ENCODE assay signal across 8 cellular contexts in the genomic region with DNA sequence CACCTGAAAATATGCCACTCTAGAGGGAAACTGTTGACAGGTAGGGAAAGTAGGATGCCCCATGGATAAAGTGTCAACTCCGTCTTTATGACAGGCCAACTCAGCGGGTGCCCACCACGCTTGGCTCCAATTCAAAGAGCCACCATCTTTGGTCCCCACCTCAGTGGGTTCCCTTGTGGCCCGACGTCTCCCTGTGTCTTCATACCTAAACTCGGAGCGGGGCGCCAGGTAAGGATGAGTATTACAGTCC. TPM values are rescaled to one million over a fixed set of nuclear protein-coding genes. Genes with fewer than 3 reads are reported as not detected.
DNase-seq lines count a peak whose midpoint lies in the region; ATAC-seq and TF ChIP-seq lines count a peak whose summit lies in the region.

No MANE protein-coding gene starts in this region.

- peak overlapping the region; percentile 88 for H3K4me3 Mint-ChIP-seq in activated naive CD4-positive, alpha-beta T cell treated with anti-CD3 and anti-CD28 coated beads, Interleukin-2, amount 10 ng/mL, durations not matched to agents 7 days and 5 days
- peak overlapping the region; percentile 92 for H3K4me3 Mint-ChIP-seq in memory B cell
- H3K4me3 Mint-ChIP-seq in type B pancreatic cell = peak overlapping the region; percentile 97

- H3K36me3 ChIP-seq in body of pancreas (replicated peaks in 1 of 2; ENCODE audit: insufficient read depth in 1 of 2, low read depth in 2 of 2) = peaks cover 0 to 3% of the 10 kb centered on the region in 2 donors

- intact Hi-C loops in body of pancreas (cut with DNase I) = no loop called here

- no peaks in the 10 kb centered on the region for H3K27me3 Mint-ChIP-seq in activated naive CD4-positive, alpha-beta T cell treated with anti-CD3 and anti-CD28 coated beads, Interleukin-2, amount 10 ng/mL, durations not matched to agents 7 days and 5 days
- H3K27me3 Mint-ChIP-seq in memory B cell (no peaks in the 10 kb centered on the region), type B pancreatic cell (peaks cover 7% of the 10 kb centered on the region)

- peak overlapping the region; percentile 24 to 64 for H3K4me3 ChIP-seq in body of pancreas

- TF ChIP-seq CTCF in body of pancreas (IDR thresholded peaks at IDR 0.05) = no peak
- no peak for TF ChIP-seq CTCF in type B pancreatic cell (conservative IDR thresholded peaks at IDR 0.05)

- peaks cover 30% of the 10 kb centered on the region for H3K4me1 ChIP-seq in body of pancreas

- H3K4me1 Mint-ChIP-seq in activated naive CD4-positive, alpha-beta T cell treated with anti-CD3 and anti-CD28 coated beads, Interleukin-2, amount 10 ng/mL, durations not matched to agents 7 days and 5 days = peaks cover 67% of the 10 kb centered on the region
- H3K4me1 Mint-ChIP-seq in memory B cell = peaks cover 26% of the 10 kb centered on the region
- H3K4me1 Mint-ChIP-seq in type B pancreatic cell (ENCODE audit: unreplicated experiment) = peaks cover 25% of the 10 kb centered on the region

- CTCF ChIA-PET in activated naive CD4-positive, alpha-beta T cell treated with anti-CD3 and anti-CD28 coated beads, Interleukin-2, amount 10 ng/mL, durations not matched to agents 7 days and 5 days (lab: Charles Lee) = interaction anchor here (0.6 to 12.3 kb wide), 3 partner anchors 37 to 191 kb away, joined by 3 to 285 read pairs (median 3); a partner anchor contains a TSS

- peak overlapping the region; percentile 90 to 97 (median 94) for H3K27ac ChIP-seq in body of pancreas

- TF ChIP-seq POLR2A in body of pancreas (IDR thresholded peaks at IDR 0.05) = no peak

- WGBS in body of pancreas, 2 donors = 1 to 3% methylated on average over 8 of the region's 8 CpGs

- no peaks in the 10 kb centered on the region for H3K9me3 ChIP-seq in body of pancreas

- peak overlapping the region; percentile 97 for H3K27ac Mint-ChIP-seq in activated naive CD4-positive, alpha-beta T cell treated with anti-CD3 and anti-CD28 coated beads, Interleukin-2, amount 10 ng/mL, durations not matched to agents 7 days and 5 days
- peak overlapping the region; percentile 92 for H3K27ac Mint-ChIP-seq in memory B cell
- peak overlapping the region; percentile 100 for H3K27ac Mint-ChIP-seq in type B pancreatic cell

- no peak for DNase-seq in activated naive CD4-positive, alpha-beta T cell treated with anti-CD3 and anti-CD28 coated beads, Interleukin-2, amount 10 ng/mL, durations not matched to agents 7 days and 5 days
- no peak for DNase-seq in activated naive CD4-positive, alpha-beta T cell treated with Interleukin-2 at 50 U/mL for 16 hours
- no peak for DNase-seq in body of pancreas
- DNase-seq in memory B cell (ENCODE audit: low spot score in 2 of 2) = no peak
- no peak for DNase-seq in type B pancreatic cell (ENCODE audit: extremely low spot score, unreplicated experiment)
- DNase-seq in cerebellar cortex (ENCODE audit: low spot score) = no peak
- DNase-seq in retina = no peak

- no peaks in the 10 kb centered on the region for H3K9me3 Mint-ChIP-seq in activated naive CD4-positive, alpha-beta T cell treated with anti-CD3 and anti-CD28 coated beads, Interleukin-2, amount 10 ng/mL, durations not matched to agents 7 days and 5 days
- H3K9me3 Mint-ChIP-seq in memory B cell (no peaks in the 10 kb centered on the region), type B pancreatic cell (peaks cover 4% of the 10 kb centered on the region)

- no peaks in the 10 kb centered on the region for H3K27me3 ChIP-seq in body of pancreas

- no peak for ATAC-seq in body of pancreas
- no peak for ATAC-seq in memory B cell (ENCODE audit: low read depth)
- ATAC-seq in HG03457 (IDR thresholded peaks at IDR 0.05; ENCODE audit: unreplicated experiment) = no peak

- peaks cover 63% of the 10 kb centered on the region for H3K36me3 Mint-ChIP-seq in activated naive CD4-positive, alpha-beta T cell treated with anti-CD3 and anti-CD28 coated beads, Interleukin-2, amount 10 ng/mL, durations not matched to agents 7 days and 5 days
- H3K36me3 Mint-ChIP-seq in memory B cell (peaks cover 27% of the 10 kb centered on the region), type B pancreatic cell (peaks cover 41% of the 10 kb centered on the region)

RNA-seq across cellular contexts. Expression of a gene that starts 0.3 kb away (rescaled TPM):
- total RNA-seq in body of pancreas (10 to 100 TPM; 11.4 to 18.1 TPM), type B pancreatic cell (ENCODE audit: low replicate concordance) (30.1 and 71.3 TPM in 2 replicates)

RNA-seq across cellular contexts. Expression of a gene that starts 3.3 kb away (rescaled TPM):
- total RNA-seq in body of pancreas = 10 to 100 TPM; 80.9 to 84.4 TPM
- total RNA-seq in type B pancreatic cell (ENCODE audit: low replicate concordance) = 560 and 1,225 TPM in 2 replicates

RNA-seq across cellular contexts. Expression of a gene that starts 25.7 kb away (rescaled TPM):
- total RNA-seq in body of pancreas (10 to 100 TPM; 70.0 to 82.4 TPM), type B pancreatic cell (ENCODE audit: low replicate concordance) (72.9 and 94.8 TPM in 2 replicates)

RNA-seq across cellular contexts. Expression of a gene that starts 26.0 kb away (rescaled TPM):
- total RNA-seq in body of pancreas = 1 to 10 TPM; 2.6 to 5.2 TPM
- 21.8 and 48.9 TPM in 2 replicates for total RNA-seq in type B pancreatic cell (ENCODE audit: low replicate concordance)

RNA-seq across cellular contexts. Expression of a gene that starts 27.5 kb away (rescaled TPM):
- total RNA-seq in body of pancreas = 10 to 100 TPM; 46.4 to 60.3 TPM
- 24.3 and 40.1 TPM in 2 replicates for total RNA-seq in type B pancreatic cell (ENCODE audit: low replicate concordance)
